Comparison of ENCODE assay signal across 20 cellular contexts in the genomic region with DNA sequence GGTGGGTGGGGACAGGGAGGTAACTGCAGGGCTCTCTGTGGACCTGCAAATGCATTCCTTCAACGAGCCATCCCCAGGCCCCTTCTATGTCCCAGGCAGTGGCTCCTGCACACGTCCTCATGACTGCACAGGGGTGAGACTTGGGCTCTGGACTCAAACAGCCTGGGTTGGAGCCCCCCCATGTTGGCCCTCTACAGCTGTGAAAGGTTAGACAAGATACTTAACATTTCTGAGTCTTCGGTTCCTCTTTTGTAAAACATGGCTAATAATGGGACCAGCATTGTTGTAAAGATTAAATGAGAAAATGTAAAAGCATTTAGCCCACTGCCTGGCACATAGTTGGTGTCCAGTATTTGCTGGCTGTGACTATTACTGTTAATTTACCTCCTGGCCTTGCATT. TPM values are rescaled to one million over a fixed set of nuclear protein-coding genes. Genes with fewer than 3 reads are reported as not detected.
DNase-seq lines count a peak whose midpoint lies in the region; ATAC-seq and TF ChIP-seq lines count a peak whose summit lies in the region.
"Had no signal": no experiment of that assay in that cellular context is flagged by ENCODE, and none has a peak within 500 bp of the region (broad histone marks: within the 10 kb centered on the region; RNA-seq: fewer than 3 reads in every experiment).

No MANE protein-coding gene starts in this region.

- H3K79me2 ChIP-seq in OCI-LY7 (ENCODE audit: insufficient read depth, low read depth, low read length) = no peaks in the 10 kb centered on the region

- peak; percentile 16 for DNase-seq in OCI-LY7 (ENCODE audit: low spot score)
- no peak for DNase-seq in dorsolateral prefrontal cortex
- DNase-seq in T-helper 9 cell = no peak
- no peak for DNase-seq in NCI-H748 treated with DMSO at 0.1 percent for 48 hours (lab: John Stamatoyannopoulos, UW)
- DNase-seq: ACHN; AML-193; Caco-2; CD4-positive, CD25-positive, alpha-beta regulatory T cell; DMS153; EL; KBM-7; NCI-H1436 treated with DMSO at 0.1 percent for 48 hours; NCI-H2029 treated with DMSO at 0.1 percent for 48 hours; NCI-H2171 treated with DMSO at 0.1 percent for 48 hours; NCI-H774; SHP77 had no signal

- no peaks in the 10 kb centered on the region for H3K36me3 ChIP-seq in OCI-LY7 (ENCODE audit: insufficient read depth, low read length)

- POLR2A ChIA-PET in OCI-LY7 (lab: Charles Lee) = interaction anchor here (0.8 kb wide), 1 partner anchor 102 kb away, joined by 6 read pairs; no protein-coding TSS in a partner anchor

- CTCF ChIA-PET in OCI-LY7 (lab: Charles Lee; ENCODE audit: unreplicated experiment) = interaction anchor here (0.6 kb wide), 2 partner anchors 73 to 144 kb away, joined by 3 read pairs; no protein-coding TSS in a partner anchor

- intact Hi-C loops in OCI-LY7 (cut with micrococcal nuclease; ENCODE audit: unreplicated experiment) (no loop called here), dorsolateral prefrontal cortex (cut with DNase I) (no loop called here)

- no TSS peak for BruUV-seq in OCI-LY7 (replicated peaks; lab: Mats Ljungman, UMichigan)

- H3K9me3 ChIP-seq in OCI-LY7 (ENCODE audit: low read length) = no peaks in the 10 kb centered on the region
- H3K9me3 ChIP-seq: Caco-2 had no signal

- TF ChIP-seq CTCF in OCI-LY7 (conservative IDR thresholded peaks at IDR 0.05; ENCODE audit: low read length) (no peak), dorsolateral prefrontal cortex (IDR thresholded peaks at IDR 0.05 in 54 of 56, conservative IDR thresholded peaks at IDR 0.05 in 2 of 56; ENCODE audit: low read depth in 1 of 56, partially characterized antibody in 56 of 56) (no peak)

- no peaks in the 10 kb centered on the region for H3K27me3 ChIP-seq in dorsolateral prefrontal cortex

- H2AFZ ChIP-seq in OCI-LY7 (ENCODE audit: low read length) = no peak overlapping the region

- H3K4me2 ChIP-seq in OCI-LY7 (ENCODE audit: low read length) = no peak overlapping the region

- no peaks in the 10 kb centered on the region for H3K4me1 ChIP-seq in OCI-LY7 (ENCODE audit: insufficient read depth, low read length, poor library complexity, severe bottlenecking)

- H3K27ac ChIP-seq in OCI-LY7 (ENCODE audit: low read depth, low read length, poor library complexity, severe bottlenecking) = no peak overlapping the region
- H3K27ac ChIP-seq in dorsolateral prefrontal cortex = peak overlapping the region in 55 of 59 donors; percentile 0 to 100 (median 96)
- H3K27ac ChIP-seq in temporal lobe (ENCODE audit: low read depth, low read length) = peak overlapping the region; percentile 99

- no peaks in the 10 kb centered on the region for H4K20me1 ChIP-seq in OCI-LY7 (ENCODE audit: insufficient read depth, low read length)

- ATAC-seq in GM18498 (IDR thresholded peaks at IDR 0.05; ENCODE audit: unreplicated experiment) (peak; percentile 47), HG02852 (IDR thresholded peaks at IDR 0.05; ENCODE audit: unreplicated experiment) (no peak)
- ATAC-seq: Panc1 had no signal

- no peaks in the 10 kb centered on the region for H3K9me2 ChIP-seq in OCI-LY7 (ENCODE audit: insufficient read depth, low read length)

- H3K4me3 ChIP-seq in OCI-LY7 (ENCODE audit: low read depth, low read length, poor library complexity, severe bottlenecking) = no peak overlapping the region
- no peak overlapping the region for H3K4me3 ChIP-seq in dorsolateral prefrontal cortex

RNA-seq across cellular contexts. Expression of gene CHST3, which starts 41.8 kb away (rescaled TPM):
- not detected in 2 replicates for total RNA-seq in OCI-LY7 (2014; rRNA removed; shearing (Covaris generic))
- total RNA-seq in OCI-LY7 (2022) (not detected in 2 replicates), dorsolateral prefrontal cortex (10 to 100 TPM in 108 of 120 experiments, 1 to 10 TPM in 12; 7.0 to 62.9 (median 19.6) TPM), temporal lobe (5.4 TPM)
- total RNA-seq: CD4-positive, CD25-positive, alpha-beta regulatory T cell had no signal
